8 cellular contexts compared by ENCODE assay signal in genomic region chr9:128787583-128788156, GRCh38. TPM values are rescaled to one million over a fixed set of nuclear protein-coding genes. Genes with fewer than 3 reads are reported as not detected.
A peak's percentile ranks its signal among the peaks of the same experiment; 100 is the strongest.
DNase-seq lines count a peak whose midpoint lies in the region; ATAC-seq and TF ChIP-seq lines count a peak whose summit lies in the region.

No MANE protein-coding gene starts in this region.

- H3F3A ChIP-seq in OCI-LY1 (ENCODE audit: insufficient read depth, low read length), result no peaks in the 10 kb centered on the region

- ATAC-seq in GM21717 (IDR thresholded peaks at IDR 0.05; ENCODE audit: unreplicated experiment), result no peak
- no peak for ATAC-seq in GM21390 (IDR thresholded peaks at IDR 0.05; ENCODE audit: unreplicated experiment)

- H3K9me2 ChIP-seq in OCI-LY1 (ENCODE audit: low read depth, low read length), result no peaks in the 10 kb centered on the region

- H3K27ac ChIP-seq in OCI-LY1 (ENCODE audit: low read depth, low read length, poor library complexity, severe bottlenecking) (peak overlapping the region; percentile 8), mucosa of rectum (ENCODE audit: low read depth in 2 of 2, low read length in 2 of 2) (peak overlapping the region; percentile 50 to 84)

- H3K27me3 ChIP-seq in OCI-LY1 (ENCODE audit: insufficient read depth, low read length) (no peaks in the 10 kb centered on the region), mucosa of rectum (ENCODE audit: control insufficient read depth in 2 of 2, insufficient read depth in 2 of 2, low read length in 2 of 2) (no peaks in the 10 kb centered on the region)

- H3K9me3 ChIP-seq in OCI-LY1 (ENCODE audit: low read length) (no peaks in the 10 kb centered on the region), mucosa of rectum (ENCODE audit: control insufficient read depth in 2 of 2, low read length in 2 of 2) (no peaks in the 10 kb centered on the region)

- TF ChIP-seq CTCF in OCI-LY1 (IDR thresholded peaks at IDR 0.05; ENCODE audit: low read length), result no peak

- no peak overlapping the region for H2AFZ ChIP-seq in OCI-LY1 (ENCODE audit: low read length)

- H3K9ac ChIP-seq in OCI-LY1 (ENCODE audit: low read length), result peak overlapping the region; percentile 83
- peak overlapping the region; percentile 85 to 86 for H3K9ac ChIP-seq in mucosa of rectum (ENCODE audit: low read depth in 1 of 2, low read length in 2 of 2)

- DNase-seq in EH (ENCODE audit: low read depth) (peak; percentile 18), dermis blood vessel endothelial cell (peak; percentile 30), HCEC 1CT (no peak)
- DNase-seq in stimulated activated CD4-positive, alpha-beta T cell treated with anti-CD3 and anti-CD28 coated beads, Interleukin-12 subunit alpha, Interleukin-12 subunit beta, amount 100 ng/mL, for 4 hours, result no peak

- H3K4me2 ChIP-seq in OCI-LY1 (ENCODE audit: low read length), result peak overlapping the region; percentile 89

- H4K20me1 ChIP-seq in OCI-LY1 (ENCODE audit: insufficient read depth, low read length), result no peaks in the 10 kb centered on the region

- H3K79me2 ChIP-seq in OCI-LY1 (ENCODE audit: insufficient read depth, low read length), result peaks cover 6% of the 10 kb centered on the region; the same call in 1 of the 2 replicates

- H3K36me3 ChIP-seq in OCI-LY1 (ENCODE audit: insufficient read depth, low read length) (peaks cover 20% of the 10 kb centered on the region; the same call in 1 of the 2 replicates), mucosa of rectum (ENCODE audit: control insufficient read depth in 2 of 2, insufficient read depth in 2 of 2, low read length in 2 of 2) (peaks cover 14 to 23% of the 10 kb centered on the region in 2 donors)

- H3K4me1 ChIP-seq in OCI-LY1 (ENCODE audit: insufficient read depth, low read length, severe bottlenecking) (peaks cover 23% of the 10 kb centered on the region), mucosa of rectum (ENCODE audit: control insufficient read depth in 2 of 2, insufficient read depth in 2 of 2, low read length in 2 of 2) (peaks cover 8 to 11% of the 10 kb centered on the region in 2 donors)

- H3K4me3 ChIP-seq in OCI-LY1 (ENCODE audit: low read depth, low read length, poor library complexity, severe bottlenecking) (peak overlapping the region; percentile 82), mucosa of rectum (ENCODE audit: low read length in 2 of 2) (peak overlapping the region; percentile 93)

RNA-seq across cellular contexts. Expression of gene TBC1D13, which starts 0.6 kb away (rescaled TPM):
- 15.3 and 25.5 TPM in 2 replicates for total RNA-seq in dermis blood vessel endothelial cell

RNA-seq across cellular contexts. Expression of gene ZER1, which starts 15.9 kb away (rescaled TPM):
- total RNA-seq in dermis blood vessel endothelial cell, result 14.1 and 31.0 TPM in 2 replicates

RNA-seq across cellular contexts. Expression of gene ENDOG, which starts 30.6 kb away (rescaled TPM):
- 21.4 and 37.3 TPM in 2 replicates for total RNA-seq in dermis blood vessel endothelial cell

RNA-seq across cellular contexts. Expression of gene SPOUT1, which starts 41.9 kb away (rescaled TPM):
- total RNA-seq in dermis blood vessel endothelial cell, result 31.1 and 55.7 TPM in 2 replicates

Comparison
In these comparisons a context has a peak if more than half of its experiments do, and no peak if none do; other contexts are left out.
1. DNase-seq: peak in EH (single experiment) and dermis blood vessel endothelial cell (single experiment); none in stimulated activated CD4-positive, alpha-beta T cell treated with anti-CD3 and anti-CD28 coated beads, Interleukin-12 subunit alpha, Interleukin-12 subunit beta, amount 100 ng/mL, for 4 hours (single experiment) and HCEC 1CT (single experiment).